Comparison of ENCODE assay signal across 9 cellular contexts in genomic region chr9:38641985-38642864, GRCh38. TPM values are rescaled to one million over a fixed set of nuclear protein-coding genes. Genes with fewer than 3 reads are reported as not detected.
DNase-seq lines count a peak whose midpoint lies in the region; ATAC-seq and TF ChIP-seq lines count a peak whose summit lies in the region.
"Had no signal": no experiment of that assay in that cellular context is flagged by ENCODE, and none has a peak within 500 bp of the region (broad histone marks: within the 10 kb centered on the region; RNA-seq: fewer than 3 reads in every experiment).

No MANE protein-coding gene starts in this region.

- no peak for TF ChIP-seq POLR2A in HCT116 (IDR thresholded peaks at IDR 0.05; ENCODE audit: borderline replicate concordance, extremely low read depth, insufficient read depth, insufficient read length)

- H3K79me2 ChIP-seq in HCT116 (ENCODE audit: insufficient read depth, low read length): no peaks in the 10 kb centered on the region

- intact Hi-C loops in Caco-2 (cut with micrococcal nuclease; ENCODE audit: unreplicated experiment) (loop anchor here (5.0 to 10.0 kb wide), 2 partner anchors 70 to 267 kb away; no protein-coding TSS in a partner anchor), HCT116 (cut with micrococcal nuclease) (no loop called here)
- intact Hi-C loops in naive thymus-derived CD4-positive, alpha-beta T cell (cut with micrococcal nuclease): loop anchor here in 1 of 2 donors (2.0 kb wide), 1 partner anchor 21 kb away; the partner anchor contains the start of gene ANKRD18A
- intact Hi-C loops in activated CD4-positive, alpha-beta memory T cell treated with anti-CD3 and anti-CD28 coated beads for 36 hours (cut with micrococcal nuclease): loop anchor here (2.0 kb wide), 1 partner anchor 21 kb away; the partner anchor contains the start of gene ANKRD18A

- POLR2A ChIA-PET in Caco-2 (lab: Charles Lee): no interaction called here
- POLR2A ChIA-PET in HCT116 (lab: Charles Lee): no interaction called here
- POLR2A ChIA-PET in naive thymus-derived CD4-positive, alpha-beta T cell (lab: Charles Lee): no interaction called here
- POLR2A ChIA-PET in activated CD4-positive, alpha-beta memory T cell treated with anti-CD3 and anti-CD28 coated beads for 36 hours (lab: Charles Lee): no interaction called here

- H3K27ac Mint-ChIP-seq in Caco-2 (ENCODE audit: unreplicated experiment) (no peak overlapping the region), endodermal cell (no peak overlapping the region)
- no peak overlapping the region for H3K27ac Mint-ChIP-seq in naive thymus-derived CD4-positive, alpha-beta T cell
- H3K27ac Mint-ChIP-seq in activated CD4-positive, alpha-beta memory T cell treated with anti-CD3 and anti-CD28 coated beads for 36 hours: no peak overlapping the region
- H3K27ac Mint-ChIP-seq in natural killer cell treated with Interleukin-12 subunit alpha and Interleukin-12 subunit beta and Interleukin-15 and Interleukin-18, amount 100 ng/mL, for 72 hours: no peak overlapping the region

- no peaks in the 10 kb centered on the region for H3K9me3 ChIP-seq in Caco-2
- H3K9me3 ChIP-seq in HCT116 (ENCODE audit: control insufficient read depth in 1 of 2, insufficient read depth in 1 of 2, low read depth in 1 of 2, low read length in 2 of 2): no peaks in the 10 kb centered on the region
- no peaks in the 10 kb centered on the region for H3K9me3 ChIP-seq in endodermal cell (ENCODE audit: control insufficient read depth, low read length)
- H3K9me3 ChIP-seq in naive thymus-derived CD4-positive, alpha-beta T cell (ENCODE audit: control insufficient read depth in 2 of 3, low read length in 3 of 3): no peaks in the 10 kb centered on the region
- H3K9me3 ChIP-seq: upper lobe of left lung had no signal

- CTCF ChIA-PET in Caco-2 (lab: Charles Lee): no interaction called here
- CTCF ChIA-PET in HCT116 (lab: Charles Lee): interaction anchor here (0.8 to 3.1 kb wide), 6 partner anchors 22 to 78 kb away, joined by 3 to 19 read pairs (median 4); partner anchors contain the start of genes ANKRD18A and FAM240B
- CTCF ChIA-PET in naive thymus-derived CD4-positive, alpha-beta T cell (lab: Charles Lee): interaction anchor here (1.6 to 2.0 kb wide), 2 partner anchors 20 to 21 kb away, joined by 4 to 7 read pairs; partner anchors contain the start of gene ANKRD18A
- CTCF ChIA-PET in activated CD4-positive, alpha-beta memory T cell treated with anti-CD3 and anti-CD28 coated beads for 36 hours (lab: Charles Lee): interaction anchor here (0.8 to 1.8 kb wide), 3 partner anchors 20 to 729 kb away, joined by 3 to 5 read pairs (median 4); partner anchors contain the start of gene ANKRD18A

- H3K36me3 Mint-ChIP-seq in Caco-2 (ENCODE audit: insufficient read depth, unreplicated experiment) (no peaks in the 10 kb centered on the region), endodermal cell (ENCODE audit: low read depth) (no peaks in the 10 kb centered on the region)
- H3K36me3 Mint-ChIP-seq in naive thymus-derived CD4-positive, alpha-beta T cell: no peaks in the 10 kb centered on the region
- H3K36me3 Mint-ChIP-seq in activated CD4-positive, alpha-beta memory T cell treated with anti-CD3 and anti-CD28 coated beads for 36 hours: no peaks in the 10 kb centered on the region
- H3K36me3 Mint-ChIP-seq in natural killer cell treated with Interleukin-12 subunit alpha and Interleukin-12 subunit beta and Interleukin-15 and Interleukin-18, amount 100 ng/mL, for 72 hours: no peaks in the 10 kb centered on the region

- DNase-seq in Caco-2 (peak; percentile 45 to 50), HCT116 (ENCODE audit: low read depth, low spot score) (peak; percentile 59), NCI-H774 (lab: John Stamatoyannopoulos, UW) (peak; percentile 9), endodermal cell (peak; percentile 82)
- no peak for DNase-seq in naive thymus-derived CD4-positive, alpha-beta T cell
- no peak for DNase-seq in activated CD4-positive, alpha-beta memory T cell treated with anti-CD3 and anti-CD28 coated beads for 36 hours
- DNase-seq in natural killer cell treated with Interleukin-12 subunit alpha and Interleukin-12 subunit beta and Interleukin-15 and Interleukin-18, amount 100 ng/mL, for 72 hours (ENCODE audit: low spot score): no peak

- H3K27me3 Mint-ChIP-seq in Caco-2 (ENCODE audit: insufficient read depth, unreplicated experiment) (peaks cover 10% of the 10 kb centered on the region), endodermal cell (ENCODE audit: insufficient read depth) (peaks cover 2% of the 10 kb centered on the region)
- H3K27me3 Mint-ChIP-seq in naive thymus-derived CD4-positive, alpha-beta T cell: peaks cover 0 to 14% (median 8%) of the 10 kb centered on the region in 5 donors
- peaks cover 7% of the 10 kb centered on the region for H3K27me3 Mint-ChIP-seq in activated CD4-positive, alpha-beta memory T cell treated with anti-CD3 and anti-CD28 coated beads for 36 hours
- peaks cover 10 to 17% of the 10 kb centered on the region in 2 donors for H3K27me3 Mint-ChIP-seq in natural killer cell treated with Interleukin-12 subunit alpha and Interleukin-12 subunit beta and Interleukin-15 and Interleukin-18, amount 100 ng/mL, for 72 hours

- H3K9ac ChIP-seq in HCT116 (ENCODE audit: low read length): no peak overlapping the region
- no peak overlapping the region for H3K9ac ChIP-seq in endodermal cell (ENCODE audit: extremely low read depth, low read length, poor library complexity, severe bottlenecking)

- H3K4me1 ChIP-seq in Caco-2: no peaks in the 10 kb centered on the region
- H3K4me1 ChIP-seq in HCT116 (ENCODE audit: control insufficient read depth in 1 of 2, insufficient read depth in 2 of 2, low read length in 2 of 2): peaks cover 2 to 22% of the 10 kb centered on the region in 2 experiments; a peak in 3 of 4 replicates
- H3K4me1 ChIP-seq in endodermal cell (ENCODE audit: control insufficient read depth, insufficient read depth, low read length): no peaks in the 10 kb centered on the region
- H3K4me1 ChIP-seq in naive thymus-derived CD4-positive, alpha-beta T cell (ENCODE audit: control insufficient read depth in 2 of 2, insufficient read depth in 2 of 2, low read length in 2 of 2): no peaks in the 10 kb centered on the region
- H3K4me1 ChIP-seq: upper lobe of left lung had no signal

- TF ChIP-seq CTCF in Caco-2 (IDR thresholded peaks at IDR 0.05; ENCODE audit: insufficient read depth in 1 of 2, low read depth in 1 of 2, low read length in 1 of 2, severe bottlenecking in 1 of 2, unreplicated experiment in 1 of 2) (peak; percentile 54 to 59), HCT116 (IDR thresholded peaks at IDR 0.05 in 2 of 3, conservative IDR thresholded peaks at IDR 0.05 in 1 of 3; ENCODE audit: borderline replicate concordance in 1 of 3, insufficient read depth in 1 of 3, low read depth in 2 of 3, low read length in 2 of 3) (peak; percentile 55 to 87 (median 74)), endodermal cell (conservative IDR thresholded peaks at IDR 0.05) (peak; percentile 73)

- 69 to 83% methylated on average over 9 to 12 of the region's 12 CpGs for WGBS in endodermal cell (ENCODE audit: insufficient coverage in 1 of 2, insufficient read length in 1 of 2), 2 experiments

- peaks cover 8% of the 10 kb centered on the region for H3K9me3 Mint-ChIP-seq in Caco-2 (ENCODE audit: unreplicated experiment)
- peaks cover 2% of the 10 kb centered on the region for H3K9me3 Mint-ChIP-seq in endodermal cell
- peaks cover 0 to 1% (median 0%) of the 10 kb centered on the region in 11 donors for H3K9me3 Mint-ChIP-seq in naive thymus-derived CD4-positive, alpha-beta T cell
- no peaks in the 10 kb centered on the region for H3K9me3 Mint-ChIP-seq in activated CD4-positive, alpha-beta memory T cell treated with anti-CD3 and anti-CD28 coated beads for 36 hours
- no peaks in the 10 kb centered on the region for H3K9me3 Mint-ChIP-seq in natural killer cell treated with Interleukin-12 subunit alpha and Interleukin-12 subunit beta and Interleukin-15 and Interleukin-18, amount 100 ng/mL, for 72 hours

- BruUV-seq in Caco-2 (replicated peaks; lab: Mats Ljungman, UMichigan): no TSS peak
- no TSS peak for BruUV-seq in HCT116 (replicated peaks; lab: Mats Ljungman, UMichigan)

- H3K4me1 Mint-ChIP-seq in Caco-2 (ENCODE audit: low read depth, unreplicated experiment) (peaks cover 4% of the 10 kb centered on the region), endodermal cell (no peaks in the 10 kb centered on the region)
- peaks cover 0 to 4% (median 0%) of the 10 kb centered on the region in 7 donors for H3K4me1 Mint-ChIP-seq in naive thymus-derived CD4-positive, alpha-beta T cell
- no peaks in the 10 kb centered on the region for H3K4me1 Mint-ChIP-seq in activated CD4-positive, alpha-beta memory T cell treated with anti-CD3 and anti-CD28 coated beads for 36 hours (ENCODE audit: low read depth)
- no peaks in the 10 kb centered on the region for H3K4me1 Mint-ChIP-seq in natural killer cell treated with Interleukin-12 subunit alpha and Interleukin-12 subunit beta and Interleukin-15 and Interleukin-18, amount 100 ng/mL, for 72 hours (ENCODE audit: low read depth in 2 of 2)

- H3K36me3 ChIP-seq in Caco-2 (ENCODE audit: control insufficient read depth, insufficient read depth, low read length) (no peaks in the 10 kb centered on the region), HCT116 (ENCODE audit: control insufficient read depth in 1 of 2, insufficient read depth in 2 of 2, low read length in 2 of 2) (no peaks in the 10 kb centered on the region), endodermal cell (ENCODE audit: control insufficient read depth, insufficient read depth, low read length) (no peaks in the 10 kb centered on the region)
- H3K36me3 ChIP-seq in naive thymus-derived CD4-positive, alpha-beta T cell (ENCODE audit: control insufficient read depth in 2 of 3, insufficient read depth in 3 of 3, low read length in 3 of 3): no peaks in the 10 kb centered on the region
- H3K36me3 ChIP-seq: upper lobe of left lung had no signal

- no peak overlapping the region for H3K4me3 Mint-ChIP-seq in Caco-2 (ENCODE audit: unreplicated experiment)
- no peak overlapping the region for H3K4me3 Mint-ChIP-seq in endodermal cell
- no peak overlapping the region for H3K4me3 Mint-ChIP-seq in naive thymus-derived CD4-positive, alpha-beta T cell
- no peak overlapping the region for H3K4me3 Mint-ChIP-seq in activated CD4-positive, alpha-beta memory T cell treated with anti-CD3 and anti-CD28 coated beads for 36 hours
- H3K4me3 Mint-ChIP-seq in natural killer cell treated with Interleukin-12 subunit alpha and Interleukin-12 subunit beta and Interleukin-15 and Interleukin-18, amount 100 ng/mL, for 72 hours: no peak overlapping the region

- RAD21 ChIA-PET in HCT116 (lab: Charles Lee; ENCODE audit: low non-redundant PET in 1 of 2, low total read pairs in 2 of 2, uncharacterized antibody in 2 of 2, unreplicated experiment in 2 of 2): interaction anchor here in 1 of 2 experiments (1.3 kb wide), 1 partner anchor 66 kb away, joined by 3 read pairs; no protein-coding TSS in a partner anchor

- H4K20me1 ChIP-seq in HCT116 (ENCODE audit: insufficient read depth): no peaks in the 10 kb centered on the region

- H3K4me3 ChIP-seq in Caco-2 (ENCODE audit: low read depth, low read length): no peak overlapping the region
- H3K4me3 ChIP-seq in HCT116 (replicated peaks in 1 of 2; ENCODE audit: low read depth in 1 of 2, low read length in 2 of 2): no peak overlapping the region
- H3K4me3 ChIP-seq in endodermal cell (ENCODE audit: low read length): no peak overlapping the region
- no peak overlapping the region for H3K4me3 ChIP-seq in naive thymus-derived CD4-positive, alpha-beta T cell (ENCODE audit: low read length)
- H3K4me3 ChIP-seq: upper lobe of left lung had no signal

- H3K27me3 ChIP-seq in Caco-2 (replicated peaks; ENCODE audit: control insufficient read depth, insufficient read depth, low read length) (no peaks in the 10 kb centered on the region), HCT116 (ENCODE audit: insufficient read depth, low read length) (no peaks in the 10 kb centered on the region), endodermal cell (ENCODE audit: control insufficient read depth, insufficient read depth, low read length, poor library complexity, severe bottlenecking) (no peaks in the 10 kb centered on the region)
- no peaks in the 10 kb centered on the region for H3K27me3 ChIP-seq in naive thymus-derived CD4-positive, alpha-beta T cell (ENCODE audit: control insufficient read depth in 2 of 2, insufficient read depth in 2 of 2, low read length in 2 of 2)
- H3K27me3 ChIP-seq: upper lobe of left lung had no signal

- H3K9me2 ChIP-seq in HCT116 (ENCODE audit: insufficient read depth): no peaks in the 10 kb centered on the region

- H2AFZ ChIP-seq in HCT116 (ENCODE audit: low read depth, low read length, poor library complexity, severe bottlenecking): peak overlapping the region; percentile 89

- ATAC-seq in HCT116 (peak; percentile 85), HG02981 (IDR thresholded peaks at IDR 0.05; ENCODE audit: unreplicated experiment) (no peak)
- peak; percentile 56 for ATAC-seq in naive thymus-derived CD4-positive, alpha-beta T cell
- no peak for ATAC-seq in natural killer cell treated with Interleukin-12 subunit alpha and Interleukin-12 subunit beta and Interleukin-15 and Interleukin-18, amount 100 ng/mL, for 72 hours

- H3K27ac ChIP-seq in HCT116 (ENCODE audit: low read depth, low read length) (no peak overlapping the region), endodermal cell (ENCODE audit: low read depth, low read length) (no peak overlapping the region)
- no peak overlapping the region for H3K27ac ChIP-seq in naive thymus-derived CD4-positive, alpha-beta T cell (ENCODE audit: low read depth, low read length)
- H3K27ac ChIP-seq: upper lobe of left lung had no signal

- H3K4me2 ChIP-seq in HCT116 (ENCODE audit: low read length): peak overlapping the region; percentile 12; the same call in 1 of the 2 replicates

- TF ChIP-seq RAD21 in HCT116 (IDR thresholded peaks at IDR 0.05; ENCODE audit: low read depth): peak; percentile 92

RNA-seq across cellular contexts. Expression of gene ANKRD18A, which starts 21.8 kb away (rescaled TPM):
- 0.16 and 2.6 TPM in 2 replicates for total RNA-seq in Caco-2 (2022)
- total RNA-seq in HCT116 (2021; ENCODE audit: unreplicated experiment): 24.2 TPM
- polyA plus RNA-seq in HCT116 (2012): 7.4 and 11.3 TPM in 2 replicates
- 1 to 10 TPM; 5.3 to 8.0 TPM for total RNA-seq in endodermal cell
- polyA plus RNA-seq in endodermal cell (2013, experiment 1 of 2): 6.3 TPM
- 4.0 TPM for polyA plus RNA-seq in endodermal cell (2013, experiment 2 of 2)
- 10 to 100 TPM in 2 of 5 experiments, 1 to 10 TPM in 3; 2.4 to 14.9 (median 8.5) TPM for total RNA-seq in naive thymus-derived CD4-positive, alpha-beta T cell
- polyA plus RNA-seq in naive thymus-derived CD4-positive, alpha-beta T cell: under 1 TPM; 0.04 to 0.20 TPM
- 1 to 10 TPM; 8.3 to 8.6 TPM for total RNA-seq in activated CD4-positive, alpha-beta memory T cell treated with anti-CD3 and anti-CD28 coated beads for 36 hours
- 1 to 10 TPM in 1 of 2 donors, not detected in 1; 2.7 TPM for total RNA-seq in natural killer cell treated with Interleukin-12 subunit alpha and Interleukin-12 subunit beta and Interleukin-15 and Interleukin-18, amount 100 ng/mL, for 72 hours

Comparison
In these comparisons a context has a peak if more than half of its experiments do, and no peak if none do; other contexts are left out.
1. DNase-seq: peak in Caco-2 (2 of 2), HCT116 (single experiment), NCI-H774 (single experiment) and endodermal cell (single experiment); none in naive thymus-derived CD4-positive, alpha-beta T cell (0 of 9), activated CD4-positive, alpha-beta memory T cell treated with anti-CD3 and anti-CD28 coated beads for 36 hours (single experiment) and natural killer cell treated with Interleukin-12 subunit alpha and Interleukin-12 subunit beta and Interleukin-15 and Interleukin-18, amount 100 ng/mL, for 72 hours (single experiment).
2. ATAC-seq: peak in HCT116 (single experiment) and naive thymus-derived CD4-positive, alpha-beta T cell (single experiment); none in natural killer cell treated with Interleukin-12 subunit alpha and Interleukin-12 subunit beta and Interleukin-15 and Interleukin-18, amount 100 ng/mL, for 72 hours (0 of 2) and HG02981 (single experiment).
3. Peak in every context shown above with its lines, with median percentiles within 50 percentile points of each other: CTCF ChIP-seq.